Comparison of ENCODE assay signal across 1 cellular context in the genomic region with DNA sequence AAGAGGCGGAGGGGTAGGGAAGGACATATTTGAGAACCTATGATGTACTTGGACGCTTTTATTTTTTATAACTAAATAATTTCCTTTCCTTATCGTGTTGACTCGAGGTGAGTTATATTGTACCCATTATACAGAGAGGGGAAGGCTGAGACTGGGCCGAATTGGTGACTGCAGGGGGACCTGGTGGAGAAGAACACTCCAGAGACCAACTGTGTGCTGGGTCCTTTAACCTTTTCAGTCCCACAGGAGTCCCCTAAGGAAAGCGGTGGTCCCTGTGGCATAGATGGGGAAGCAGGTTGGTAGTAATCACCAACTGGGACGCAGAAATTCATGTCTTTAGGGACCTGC.
TF ChIP-seq lines count a peak whose summit lies in the region.

No MANE protein-coding gene starts in this region.

TF ChIP-seq in K562, 482 proteins besides CTCF, POLR2A, EP300 and RAD21:
- TF ChIP-seq, protein P1, sequence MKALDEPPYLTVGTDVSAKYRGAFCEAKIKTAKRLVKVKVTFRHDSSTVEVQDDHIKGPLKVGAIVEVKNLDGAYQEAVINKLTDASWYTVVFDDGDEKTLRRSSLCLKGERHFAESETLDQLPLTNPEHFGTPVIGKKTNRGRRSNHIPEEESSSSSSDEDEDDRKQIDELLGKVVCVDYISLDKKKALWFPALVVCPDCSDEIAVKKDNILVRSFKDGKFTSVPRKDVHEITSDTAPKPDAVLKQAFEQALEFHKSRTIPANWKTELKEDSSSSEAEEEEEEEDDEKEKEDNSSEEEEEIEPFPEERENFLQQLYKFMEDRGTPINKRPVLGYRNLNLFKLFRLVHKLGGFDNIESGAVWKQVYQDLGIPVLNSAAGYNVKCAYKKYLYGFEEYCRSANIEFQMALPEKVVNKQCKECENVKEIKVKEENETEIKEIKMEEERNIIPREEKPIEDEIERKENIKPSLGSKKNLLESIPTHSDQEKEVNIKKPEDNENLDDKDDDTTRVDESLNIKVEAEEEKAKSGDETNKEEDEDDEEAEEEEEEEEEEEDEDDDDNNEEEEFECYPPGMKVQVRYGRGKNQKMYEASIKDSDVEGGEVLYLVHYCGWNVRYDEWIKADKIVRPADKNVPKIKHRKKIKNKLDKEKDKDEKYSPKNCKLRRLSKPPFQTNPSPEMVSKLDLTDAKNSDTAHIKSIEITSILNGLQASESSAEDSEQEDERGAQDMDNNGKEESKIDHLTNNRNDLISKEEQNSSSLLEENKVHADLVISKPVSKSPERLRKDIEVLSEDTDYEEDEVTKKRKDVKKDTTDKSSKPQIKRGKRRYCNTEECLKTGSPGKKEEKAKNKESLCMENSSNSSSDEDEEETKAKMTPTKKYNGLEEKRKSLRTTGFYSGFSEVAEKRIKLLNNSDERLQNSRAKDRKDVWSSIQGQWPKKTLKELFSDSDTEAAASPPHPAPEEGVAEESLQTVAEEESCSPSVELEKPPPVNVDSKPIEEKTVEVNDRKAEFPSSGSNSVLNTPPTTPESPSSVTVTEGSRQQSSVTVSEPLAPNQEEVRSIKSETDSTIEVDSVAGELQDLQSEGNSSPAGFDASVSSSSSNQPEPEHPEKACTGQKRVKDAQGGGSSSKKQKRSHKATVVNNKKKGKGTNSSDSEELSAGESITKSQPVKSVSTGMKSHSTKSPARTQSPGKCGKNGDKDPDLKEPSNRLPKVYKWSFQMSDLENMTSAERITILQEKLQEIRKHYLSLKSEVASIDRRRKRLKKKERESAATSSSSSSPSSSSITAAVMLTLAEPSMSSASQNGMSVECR (CRISPR knock-in tag; IDR thresholded peaks at IDR 0.05), result no peak
- TF ChIP-seq RFX1 (IDR thresholded peaks at IDR 0.05) (no peak), TCF3 (CRISPR knock-in tag; IDR thresholded peaks at IDR 0.05) (no peak)
